In the genomic region with DNA sequence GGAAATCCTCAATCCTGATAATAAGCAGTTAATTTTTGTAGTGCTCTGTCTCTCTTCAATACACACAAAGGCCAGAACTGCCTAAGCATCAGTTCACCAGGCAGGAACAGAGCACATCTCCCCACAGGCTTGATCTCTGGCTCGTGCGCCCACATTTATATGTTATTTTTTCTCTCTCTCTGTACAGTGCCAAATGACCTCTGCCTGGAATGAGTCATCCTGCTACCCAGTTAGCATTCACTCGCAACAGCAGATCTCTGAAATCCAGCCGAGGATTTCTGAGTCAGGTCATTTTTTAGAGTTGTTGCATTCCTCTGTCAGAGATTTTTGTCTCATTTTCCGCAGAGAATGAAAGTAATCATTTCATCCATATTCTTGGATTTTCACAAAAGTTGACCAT, we compare ENCODE assay signal across 8 cellular contexts.
A peak's percentile ranks its signal among the peaks of the same experiment; 100 is the strongest.
DNase-seq lines count a peak whose midpoint lies in the region; ATAC-seq and TF ChIP-seq lines count a peak whose summit lies in the region.

No MANE protein-coding gene starts in this region.

- H3F3A ChIP-seq in smooth muscle cell (ENCODE audit: low read depth): no peaks in the 10 kb centered on the region

- H3K9ac ChIP-seq in HCT116 (ENCODE audit: low read length) (no peak overlapping the region), smooth muscle cell (ENCODE audit: low read depth) (no peak overlapping the region)

- TF ChIP-seq POLR2A in HCT116 (IDR thresholded peaks at IDR 0.05; ENCODE audit: borderline replicate concordance, extremely low read depth, insufficient read depth, insufficient read length): no peak

- DNase-seq in HCT116 (ENCODE audit: low read depth, low spot score): peak; percentile 47
- DNase-seq in astrocyte of the cerebellum (ENCODE audit: low read depth): peak; percentile 96
- peak; percentile 23 for DNase-seq in iPS-NIHi11 (ENCODE audit: low spot score)
- DNase-seq in smooth muscle cell (lab: John Stamatoyannopoulos, UW; ENCODE audit: unreplicated experiment): no peak
- no peak for DNase-seq in GM10248 (ENCODE audit: extremely low spot score)

- BruUV-seq in HCT116 (replicated peaks; lab: Mats Ljungman, UMichigan): no TSS peak

- H3K4me2 ChIP-seq in HCT116 (ENCODE audit: low read length): peak overlapping the region; percentile 53
- H3K4me2 ChIP-seq in smooth muscle cell: peak overlapping the region; percentile 63

- H4K20me1 ChIP-seq in HCT116 (ENCODE audit: insufficient read depth): no peaks in the 10 kb centered on the region
- no peaks in the 10 kb centered on the region for H4K20me1 ChIP-seq in smooth muscle cell (ENCODE audit: low read depth)

- no peaks in the 10 kb centered on the region for H3K9me3 ChIP-seq in HCT116 (ENCODE audit: control insufficient read depth in 1 of 2, insufficient read depth in 1 of 2, low read depth in 1 of 2, low read length in 2 of 2)
- H3K9me3 ChIP-seq in smooth muscle cell (replicated peaks; ENCODE audit: low read depth): no peaks in the 10 kb centered on the region

- CTCF ChIA-PET in HCT116 (lab: Charles Lee): no interaction called here
- CTCF ChIA-PET in GM10248 (lab: Yijun Ruan, JAX): no interaction called here

- H3K4me1 ChIP-seq in HCT116 (ENCODE audit: control insufficient read depth in 1 of 2, insufficient read depth in 2 of 2, low read length in 2 of 2) (peaks cover 19 to 21% of the 10 kb centered on the region in 2 experiments), smooth muscle cell (ENCODE audit: low read depth) (peaks cover 4% of the 10 kb centered on the region)

- intact Hi-C loops in HCT116 (cut with micrococcal nuclease): no loop called here

- H3K27me3 ChIP-seq in HCT116 (ENCODE audit: insufficient read depth, low read length): no peaks in the 10 kb centered on the region
- no peaks in the 10 kb centered on the region for H3K27me3 ChIP-seq in smooth muscle cell (ENCODE audit: low read depth)

- TF ChIP-seq RAD21 in HCT116 (IDR thresholded peaks at IDR 0.05; ENCODE audit: low read depth): no peak

- no peak overlapping the region for H3K4me3 ChIP-seq in HCT116 (replicated peaks in 1 of 2; ENCODE audit: low read depth in 1 of 2, low read length in 2 of 2)
- H3K4me3 ChIP-seq in astrocyte of the cerebellum (ENCODE audit: low read depth, low read length): no peak overlapping the region
- peak overlapping the region; percentile 2 for H3K4me3 ChIP-seq in smooth muscle cell

- WGBS in smooth muscle cell (ENCODE audit: low lambda C conversion rate): 4% methylated on average over 5 of the region's 5 CpGs

- H3K27ac ChIP-seq in HCT116 (ENCODE audit: low read depth, low read length): peak overlapping the region; percentile 43; the same call in 1 of the 2 replicates
- H3K27ac ChIP-seq in smooth muscle cell (ENCODE audit: low read depth): peak overlapping the region; percentile 46

- H3K9me2 ChIP-seq in HCT116 (ENCODE audit: insufficient read depth): no peaks in the 10 kb centered on the region

- in situ Hi-C loops in astrocyte of the cerebellum (cut with HindIII; ENCODE audit: low sequenced_read_pairs): no loop called here

- H3K36me3 ChIP-seq in HCT116 (ENCODE audit: control insufficient read depth in 1 of 2, insufficient read depth in 2 of 2, low read length in 2 of 2): peaks cover 0 to 10% of the 10 kb centered on the region in 2 experiments; a peak in 1 of 4 replicates
- H3K36me3 ChIP-seq in smooth muscle cell (ENCODE audit: low read depth): no peaks in the 10 kb centered on the region

- RAD21 ChIA-PET in HCT116 (lab: Charles Lee; ENCODE audit: low non-redundant PET in 1 of 2, low total read pairs in 2 of 2, uncharacterized antibody in 2 of 2, unreplicated experiment in 2 of 2): no interaction called here

- H2AFZ ChIP-seq in HCT116 (ENCODE audit: low read depth, low read length, poor library complexity, severe bottlenecking) (no peak overlapping the region), smooth muscle cell (ENCODE audit: low read depth) (no peak overlapping the region)

- ATAC-seq in HCT116: peak; percentile 95
- no peak for ATAC-seq in HG03196 (IDR thresholded peaks at IDR 0.05; ENCODE audit: unreplicated experiment)
- ATAC-seq in GM18502 (IDR thresholded peaks at IDR 0.05; ENCODE audit: poor library complexity, unreplicated experiment): no peak
- no peak for ATAC-seq in GM21447 (IDR thresholded peaks at IDR 0.05; ENCODE audit: unreplicated experiment)

- POLR2A ChIA-PET in HCT116 (lab: Charles Lee): no interaction called here
- POLR2A ChIA-PET in GM10248 (lab: Yijun Ruan, JAX): no interaction called here

- TF ChIP-seq CTCF in HCT116 (IDR thresholded peaks at IDR 0.05 in 2 of 3, conservative IDR thresholded peaks at IDR 0.05 in 1 of 3; ENCODE audit: borderline replicate concordance in 1 of 3, insufficient read depth in 1 of 3, low read depth in 2 of 3, low read length in 2 of 3) (no peak), astrocyte of the cerebellum (IDR thresholded peaks at IDR 0.05; ENCODE audit: low read depth, low read length, missing control alignments) (no peak), smooth muscle cell (IDR thresholded peaks at IDR 0.05; ENCODE audit: borderline replicate concordance, insufficient read depth, poor library complexity, severe bottlenecking) (no peak), GM10248 (IDR thresholded peaks at IDR 0.05; ENCODE audit: control extremely low read depth, extremely low read depth, low read depth, missing control alignments) (no peak)

- H3K79me2 ChIP-seq in HCT116 (ENCODE audit: insufficient read depth, low read length) (no peaks in the 10 kb centered on the region), smooth muscle cell (ENCODE audit: low read depth) (no peaks in the 10 kb centered on the region)

TF ChIP-seq in HCT116, 20 proteins besides CTCF, POLR2A, EP300 and RAD21:
- TF ChIP-seq FOSL1 (IDR thresholded peaks at IDR 0.05; ENCODE audit: low read depth): peak; percentile 76
- TF ChIP-seq JUND (IDR thresholded peaks at IDR 0.05): peak; percentile 67
- peak; percentile 57 for TF ChIP-seq CBX3 (IDR thresholded peaks at IDR 0.05; ENCODE audit: low read depth)
- TF ChIP-seq TCF7L2 (IDR thresholded peaks at IDR 0.05; ENCODE audit: borderline replicate concordance, extremely low read depth, insufficient read depth, insufficient read length): no peak
- TF ChIP-seq SIN3A (IDR thresholded peaks at IDR 0.05; ENCODE audit: low read depth): no peak
- TF ChIP-seq, protein P1, sequence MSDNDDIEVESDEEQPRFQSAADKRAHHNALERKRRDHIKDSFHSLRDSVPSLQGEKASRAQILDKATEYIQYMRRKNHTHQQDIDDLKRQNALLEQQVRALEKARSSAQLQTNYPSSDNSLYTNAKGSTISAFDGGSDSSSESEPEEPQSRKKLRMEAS (IDR thresholded peaks at IDR 0.05): no peak
- no peak for TF ChIP-seq ELF1 (IDR thresholded peaks at IDR 0.05; ENCODE audit: borderline replicate concordance, low read depth)

Comparison
In these comparisons a context has a peak if more than half of its experiments do, and no peak if none do; other contexts are left out.
1. DNase-seq: peak in HCT116 (single experiment), astrocyte of the cerebellum (single experiment) and iPS-NIHi11 (single experiment); none in smooth muscle cell (single experiment) and GM10248 (single experiment).